In genomic region chr12:65808580-65808979, GRCh38 we compare ENCODE assay signal across 17 cellular contexts. TPM values are rescaled to one million over a fixed set of nuclear protein-coding genes. Genes with fewer than 3 reads are reported as not detected.
DNase-seq lines count a peak whose midpoint lies in the region; ATAC-seq and TF ChIP-seq lines count a peak whose summit lies in the region.
"Had no signal": no experiment of that assay in that cellular context is flagged by ENCODE, and none has a peak within 500 bp of the region (broad histone marks: within the 10 kb centered on the region; RNA-seq: fewer than 3 reads in every experiment).

No MANE protein-coding gene starts in this region.

- peaks cover 18% of the 10 kb centered on the region for H3K4me1 ChIP-seq in PC-3 (ENCODE audit: insufficient read depth, low read length)
- peaks cover 0 to 7% (median 3%) of the 10 kb centered on the region in 4 donors for H3K4me1 ChIP-seq in right lobe of liver
- no peaks in the 10 kb centered on the region for H3K4me1 ChIP-seq in esophagus muscularis mucosa

- DNase-seq in HuH-7.5 (ENCODE audit: low spot score) (peak; percentile 13), PC-3 (no peak), fibroblast of peridontal ligament (ENCODE audit: extremely low read depth) (peak; percentile 34), right lobe of liver (peak in 1 of 3 donors; percentile 51), esophagus muscularis mucosa (ENCODE audit: extremely low spot score) (no peak)
- DNase-seq: 8988T; CD4-positive, alpha-beta memory T cell; DMS153; DMS79; GF-D8; GM23248; HFFc6; KBM-7 had no signal

- H4K20me1 ChIP-seq in PC-3 (ENCODE audit: low read length) = no peaks in the 10 kb centered on the region
- H4K20me1 ChIP-seq: BLaER1 had no signal

- no peak overlapping the region for H3K9ac ChIP-seq in PC-3 (ENCODE audit: low read length)
- H3K9ac ChIP-seq: BLaER1, GM23248 had no signal

- no peaks in the 10 kb centered on the region for H3K9me2 ChIP-seq in PC-3 (replicated peaks; ENCODE audit: low read length)

- POLR2A ChIA-PET in PC-3 (lab: Charles Lee; ENCODE audit: unreplicated experiment) = no interaction called here

- no TSS peak for BruUV-seq in PC-3 (replicated peaks; lab: Mats Ljungman, UMichigan)

- no peak for TF ChIP-seq POLR2A in right lobe of liver (IDR thresholded peaks at IDR 0.05)
- no peak for TF ChIP-seq POLR2A in esophagus muscularis mucosa (IDR thresholded peaks at IDR 0.05; ENCODE audit: low read depth)

- H3K4me3 ChIP-seq in PC-3 (ENCODE audit: low read length) (no peak overlapping the region), right lobe of liver (no peak overlapping the region), esophagus muscularis mucosa (no peak overlapping the region)
- H3K4me3 ChIP-seq: BLaER1, GM23248 had no signal

- H3K9me3 ChIP-seq in PC-3 (ENCODE audit: low read length) (no peaks in the 10 kb centered on the region), right lobe of liver (no peaks in the 10 kb centered on the region), esophagus muscularis mucosa (no peaks in the 10 kb centered on the region)

- H3K27me3 ChIP-seq in PC-3 (ENCODE audit: low read length) (no peaks in the 10 kb centered on the region), right lobe of liver (no peaks in the 10 kb centered on the region), esophagus muscularis mucosa (peaks cover 0 to 10% (median 0%) of the 10 kb centered on the region in 4 donors)
- H3K27me3 ChIP-seq: BLaER1 had no signal

- TF ChIP-seq CTCF in PC-3 (conservative IDR thresholded peaks at IDR 0.05; ENCODE audit: low read depth, low read length) = no peak
- TF ChIP-seq CTCF in right lobe of liver (IDR thresholded peaks at IDR 0.05) = no peak
- TF ChIP-seq CTCF in esophagus muscularis mucosa (IDR thresholded peaks at IDR 0.05) = no peak

- H3K36me3 ChIP-seq in PC-3 (ENCODE audit: low read depth, low read length) (peaks cover 8% of the 10 kb centered on the region; the same call in 1 of the 2 replicates), right lobe of liver (no peaks in the 10 kb centered on the region), esophagus muscularis mucosa (no peaks in the 10 kb centered on the region)
- H3K36me3 ChIP-seq: BLaER1 had no signal

- H3K27ac ChIP-seq in PC-3 (ENCODE audit: low read length) = no peak overlapping the region
- H3K27ac ChIP-seq in right lobe of liver = no peak overlapping the region
- H3K27ac ChIP-seq in esophagus muscularis mucosa (replicated peaks in 1 of 4) = no peak overlapping the region
- H3K27ac ChIP-seq: BLaER1, GM23248 had no signal

- CTCF ChIA-PET in PC-3 (lab: Charles Lee) = no interaction called here

- no peak for TF ChIP-seq EP300 in esophagus muscularis mucosa (IDR thresholded peaks at IDR 0.05)

- H2AFZ ChIP-seq in PC-3 (ENCODE audit: low read length) = no peak overlapping the region
- H2AFZ ChIP-seq: GM23248 had no signal

- intact Hi-C loops in PC-3 (cut with micrococcal nuclease) = no loop called here
- intact Hi-C loops in right lobe of liver (cut with DNase I) = no loop called here
- intact Hi-C loops in esophagus muscularis mucosa (cut with DNase I) = no loop called here

- peaks cover 14% of the 10 kb centered on the region for H3K79me2 ChIP-seq in PC-3 (ENCODE audit: low read length)

- ATAC-seq in PC-3 (peak; percentile 22; the same call in 1 of the 2 replicates), right lobe of liver (peak; percentile 92 to 99 (median 96)), HG03135 (IDR thresholded peaks at IDR 0.05; ENCODE audit: unreplicated experiment) (no peak), GM19351 (IDR thresholded peaks at IDR 0.05; ENCODE audit: unreplicated experiment) (no peak)
- ATAC-seq: HCT116 had no signal

- H3F3A ChIP-seq in PC-3 (ENCODE audit: low read length, unreplicated experiment) = no peaks in the 10 kb centered on the region

- H3K4me2 ChIP-seq in PC-3 (ENCODE audit: low read length) = no peak overlapping the region
- H3K4me2 ChIP-seq: BLaER1 had no signal

RNA-seq across cellular contexts. Expression of gene HMGA2, which starts 15.7 kb away (rescaled TPM):
- 159 and 171 TPM in 2 replicates for total RNA-seq in PC-3 (2014; rRNA removed)
- under 1 TPM in 1 of 6 experiments, not detected in 5; 0.04 TPM for total RNA-seq in right lobe of liver
- under 1 TPM in 3 of 4 donors, not detected in 1; 0.06 to 0.33 (median 0.11) TPM for total RNA-seq in esophagus muscularis mucosa
- total RNA-seq: CD4-positive, alpha-beta memory T cell had no signal

Comparison
In these comparisons a context has a peak if more than half of its experiments do, and no peak if none do; other contexts are left out.
1. DNase-seq: peak in HuH-7.5 (single experiment) and fibroblast of peridontal ligament (single experiment); none in PC-3 (single experiment) and esophagus muscularis mucosa (single experiment).
2. ATAC-seq: peak in PC-3 (single experiment) and right lobe of liver (4 of 4); none in HG03135 (single experiment) and GM19351 (single experiment).
3. RNA of gene HMGA2, which starts 15.7 kb away (total RNA-seq): 159 to 171 TPM in PC-3; 0.06 to 0.33 TPM in esophagus muscularis mucosa and 0.04 TPM in right lobe of liver; every median in the first group is over 100 times any median in the second.